8 cellular contexts compared by ENCODE assay signal in the genomic region with DNA sequence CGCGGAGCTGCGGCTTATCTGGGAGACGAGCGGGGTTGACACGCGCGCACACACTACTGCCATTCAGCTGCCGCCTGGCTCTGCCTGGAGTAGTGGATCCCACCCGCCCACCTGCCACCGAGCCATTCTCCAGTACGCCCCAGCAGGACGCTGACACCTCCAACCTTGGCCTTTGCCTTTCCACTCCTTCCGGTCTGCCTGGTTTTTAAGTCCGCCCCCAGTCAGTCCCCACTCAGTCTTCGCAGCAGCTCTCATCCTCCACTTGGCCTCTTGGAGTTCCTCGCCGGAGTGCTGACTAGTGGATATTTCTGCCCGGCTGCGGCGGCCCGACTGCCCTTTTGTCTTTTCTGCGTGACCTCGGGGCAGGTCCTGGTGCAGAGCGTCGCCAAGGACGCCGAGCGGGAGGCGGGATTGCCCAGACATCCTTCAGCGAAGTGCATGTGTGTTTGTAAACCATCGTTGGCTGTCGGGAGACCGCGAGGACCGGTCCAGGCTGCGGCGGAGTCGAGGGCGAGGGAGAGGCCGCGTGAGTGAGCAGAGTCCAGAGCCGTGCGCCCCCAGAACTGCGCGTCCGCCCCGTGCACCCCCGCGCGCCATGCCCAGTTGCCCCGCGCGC. TPM values are rescaled to one million over a fixed set of nuclear protein-coding genes. Genes with fewer than 3 reads are reported as not detected.
DNase-seq lines count a peak whose midpoint lies in the region; ATAC-seq lines count a peak whose summit lies in the region.

No MANE protein-coding gene starts in this region.

- H3K4me1 Mint-ChIP-seq in T-helper 17 cell, result peaks cover 6% of the 10 kb centered on the region
- peaks cover 0 to 9% (median 2%) of the 10 kb centered on the region in 3 donors for H3K4me1 Mint-ChIP-seq in CD8-positive, alpha-beta memory T cell

- no peaks in the 10 kb centered on the region for H3K9me3 ChIP-seq in T-helper 17 cell (ENCODE audit: control insufficient read depth, low read length, poor library complexity, severe bottlenecking)
- H3K9me3 ChIP-seq in CD8-positive, alpha-beta memory T cell (ENCODE audit: low read length), result no peaks in the 10 kb centered on the region

- POLR2A ChIA-PET in CD8-positive, alpha-beta memory T cell (lab: Charles Lee), result no interaction called here

- H3K36me3 ChIP-seq in rectal smooth muscle tissue (ENCODE audit: control insufficient read depth, insufficient read depth, low read length), result no peaks in the 10 kb centered on the region
- H3K36me3 ChIP-seq in CD8-positive, alpha-beta memory T cell (ENCODE audit: insufficient read depth, low read length), result no peaks in the 10 kb centered on the region

- H3K27ac ChIP-seq in rectal smooth muscle tissue (ENCODE audit: low read depth, low read length), result no peak overlapping the region
- no peak overlapping the region for H3K27ac ChIP-seq in CD8-positive, alpha-beta memory T cell (ENCODE audit: low read depth, low read length)

- peaks cover 41% of the 10 kb centered on the region for H3K27me3 Mint-ChIP-seq in T-helper 17 cell
- H3K27me3 Mint-ChIP-seq in CD8-positive, alpha-beta memory T cell, result peaks cover 21 to 40% of the 10 kb centered on the region in 2 donors

- CTCF ChIA-PET in CD8-positive, alpha-beta memory T cell (lab: Charles Lee), result no interaction called here

- no peaks in the 10 kb centered on the region for H3K36me3 Mint-ChIP-seq in T-helper 17 cell (ENCODE audit: low read depth)
- H3K36me3 Mint-ChIP-seq in CD8-positive, alpha-beta memory T cell, result no peaks in the 10 kb centered on the region

- peaks cover 2 to 14% (median 9%) of the 10 kb centered on the region in 5 donors for H3K9me3 Mint-ChIP-seq in CD8-positive, alpha-beta memory T cell

- H3K4me3 ChIP-seq in rectal smooth muscle tissue (ENCODE audit: low read length), result peak overlapping the region; percentile 85
- H3K4me3 ChIP-seq in CD8-positive, alpha-beta memory T cell (ENCODE audit: low read length), result no peak overlapping the region

- H3K4me3 Mint-ChIP-seq in T-helper 17 cell, result peak overlapping the region; percentile 62
- peak overlapping the region in 1 of 7 donors; percentile 34 for H3K4me3 Mint-ChIP-seq in CD8-positive, alpha-beta memory T cell

- intact Hi-C loops in Right ventricle myocardium superior (cut with DNase I), result no loop called here

- no peaks in the 10 kb centered on the region for H3K27me3 ChIP-seq in rectal smooth muscle tissue (ENCODE audit: control insufficient read depth, insufficient read depth, low read length)
- H3K27me3 ChIP-seq in CD8-positive, alpha-beta memory T cell (ENCODE audit: insufficient read depth, low read length, poor library complexity, severe bottlenecking), result peaks cover 4% of the 10 kb centered on the region

- H3K4me1 ChIP-seq in rectal smooth muscle tissue (ENCODE audit: control insufficient read depth, insufficient read depth, low read length), result peaks cover 2% of the 10 kb centered on the region
- H3K4me1 ChIP-seq in CD8-positive, alpha-beta memory T cell (ENCODE audit: insufficient read depth, low read length), result no peaks in the 10 kb centered on the region

- no peak for ATAC-seq in T-helper 17 cell
- peak; percentile 23 for ATAC-seq in Right ventricle myocardium superior (ENCODE audit: poor library complexity)
- no peak for ATAC-seq in GM19324 (IDR thresholded peaks at IDR 0.05; ENCODE audit: low FRiP score, unreplicated experiment)

- no peak overlapping the region for H3K27ac Mint-ChIP-seq in T-helper 17 cell
- no peak overlapping the region for H3K27ac Mint-ChIP-seq in CD8-positive, alpha-beta memory T cell

- peak; percentile 58 for DNase-seq in activated effector memory CD4-positive, alpha-beta T cell treated with anti-CD3 and anti-CD28 coated beads, Interleukin-2, amount 50 U/mL, for 16 hours
- no peak for DNase-seq in activated effector memory CD4-positive, alpha-beta T cell treated with Interleukin-2 at 50 U/mL for 16 hours
- DNase-seq in T-helper 17 cell, result no peak
- DNase-seq in Right ventricle myocardium superior, result peak; percentile 64
- no peak for DNase-seq in CD8-positive, alpha-beta memory T cell
- no peak for DNase-seq in NCI-H1436 treated with DMSO at 0.1 percent for 48 hours (lab: John Stamatoyannopoulos, UW)

- no peak overlapping the region for H3K9ac ChIP-seq in rectal smooth muscle tissue (ENCODE audit: low read length)

RNA-seq across cellular contexts. Expression of a gene that starts 1.1 kb away (rescaled TPM):
- total RNA-seq in T-helper 17 cell, result not detected
- total RNA-seq in Right ventricle myocardium superior, result 10.2 TPM
- total RNA-seq in CD8-positive, alpha-beta memory T cell, result not detected
- not detected for polyA plus RNA-seq in CD8-positive, alpha-beta memory T cell

Comparison
In these comparisons a context has a peak if more than half of its experiments do, and no peak if none do; other contexts are left out.
1. DNase-seq: peak in activated effector memory CD4-positive, alpha-beta T cell treated with anti-CD3 and anti-CD28 coated beads, Interleukin-2, amount 50 U/mL, for 16 hours (single experiment) and Right ventricle myocardium superior (single experiment); none in activated effector memory CD4-positive, alpha-beta T cell treated with Interleukin-2 at 50 U/mL for 16 hours (single experiment), T-helper 17 cell (0 of 3), CD8-positive, alpha-beta memory T cell (0 of 5) and NCI-H1436 treated with DMSO at 0.1 percent for 48 hours (single experiment).
2. RNA of a gene that starts 1.1 kb away (total RNA-seq): 10.2 TPM in Right ventricle myocardium superior (single experiment); not detected in T-helper 17 cell and not detected in CD8-positive, alpha-beta memory T cell; every median in the first group is over 10 times any median in the second.